In genomic region chr3:168044049-168044448, GRCh38 we compare ENCODE assay signal across 23 cellular contexts. TPM values are rescaled to one million over a fixed set of nuclear protein-coding genes. Genes with fewer than 3 reads are reported as not detected.
DNase-seq lines count a peak whose midpoint lies in the region; ATAC-seq and TF ChIP-seq lines count a peak whose summit lies in the region.
"Had no signal": no experiment of that assay in that cellular context is flagged by ENCODE, and none has a peak within 500 bp of the region (broad histone marks: within the 10 kb centered on the region; RNA-seq: fewer than 3 reads in every experiment).

No MANE protein-coding gene starts in this region.

- H3K4me1 ChIP-seq in HEK293 (ENCODE audit: control insufficient read depth, insufficient read depth, low read length): 0 out of 2 replicates have a peak, but pooled peaks cover 5% of the 10 kb centered on the region
- H3K4me1 ChIP-seq: Caco-2 had no signal

- H3K4me1 Mint-ChIP-seq in mesothelial cell of epicardium: peaks cover 43% of the 10 kb centered on the region
- H3K4me1 Mint-ChIP-seq: IgD-negative memory B cell had no signal

- no peaks in the 10 kb centered on the region for H3K9me3 Mint-ChIP-seq in mesothelial cell of epicardium
- H3K9me3 Mint-ChIP-seq: CD4-positive, alpha-beta T cell; H9; IgD-negative memory B cell had no signal

- H3K36me3 Mint-ChIP-seq in mesothelial cell of epicardium: peaks cover 10% of the 10 kb centered on the region

- no peaks in the 10 kb centered on the region for H3K9me3 ChIP-seq in HEK293 (ENCODE audit: control insufficient read depth, insufficient read depth, low read depth, low read length)
- H3K9me3 ChIP-seq: Caco-2, MG63, Peyer's patch had no signal

- TF ChIP-seq CTCF in HEK293 (tag by site-specific recombination; IDR thresholded peaks at IDR 0.05) (no peak), VCaP (conservative IDR thresholded peaks at IDR 0.05) (no peak), mesothelial cell of epicardium (IDR thresholded peaks at IDR 0.05; ENCODE audit: unreplicated experiment) (no peak), GM13976 (IDR thresholded peaks at IDR 0.05; ENCODE audit: borderline replicate concordance, control extremely low read depth, extremely low read depth, insufficient read depth, missing control alignments) (no peak)

- H3K27ac ChIP-seq in HEK293 (ENCODE audit: extremely low read depth, low read depth, low read length) (no peak overlapping the region), VCaP (peak overlapping the region; percentile 57)
- H3K27ac ChIP-seq: Peyer's patch had no signal

- peak overlapping the region; percentile 45 for H3K27ac Mint-ChIP-seq in mesothelial cell of epicardium
- H3K27ac Mint-ChIP-seq: CD4-positive, alpha-beta T cell; IgD-negative memory B cell had no signal

- peaks cover 0 to 25% of the 10 kb centered on the region in 2 experiments; a peak in 2 of 3 replicates for H3K36me3 ChIP-seq in HEK293 (ENCODE audit: control insufficient read depth in 2 of 2, insufficient read depth in 1 of 2, low read length in 2 of 2)

- no peak overlapping the region for H3K4me3 Mint-ChIP-seq in mesothelial cell of epicardium
- H3K4me3 Mint-ChIP-seq: CD4-positive, alpha-beta T cell; H9; IgD-negative memory B cell had no signal

- POLR2A ChIA-PET in HEK293 (lab: Yijun Ruan, JAX): no interaction called here

- H3K4me3 ChIP-seq in HEK293 (ENCODE audit: low read depth, low read length): no peak overlapping the region
- H3K4me3 ChIP-seq: MG63, Peyer's patch had no signal

- CTCF ChIA-PET in HEK293 (lab: Yijun Ruan, JAX): interaction anchor here (0.8 to 1.7 kb wide), 3 partner anchors 16 to 117 kb away, joined by 3 to 5 read pairs (median 4); no protein-coding TSS in a partner anchor

- H3K27me3 Mint-ChIP-seq in mesothelial cell of epicardium (ENCODE audit: low read depth): no peaks in the 10 kb centered on the region
- H3K27me3 Mint-ChIP-seq: CD4-positive, alpha-beta T cell; IgD-negative memory B cell had no signal

- peak; percentile 59 for DNase-seq in NCI-H1105 treated with DMSO at 0.1 percent for 48 hours (lab: John Stamatoyannopoulos, UW)
- no peak for DNase-seq in NCI-H1105 (lab: John Stamatoyannopoulos, UW)
- no peak for DNase-seq in mesothelial cell of epicardium (ENCODE audit: low spot score in 2 of 2, unreplicated experiment in 2 of 2)
- DNase-seq in GM13976 (ENCODE audit: low spot score): no peak
- no peak for DNase-seq in GOT3 (lab: John Stamatoyannopoulos, UW)
- DNase-seq: 8988T; Caco-2; CD4-positive, alpha-beta T cell; DMS53; H9; Kasumi-1; MG63; NCI-H1048; NCI-H146; NCI-H2081 treated with DMSO at 0.1 percent for 48 hours; NCI-H345; NCI-H526; Peyer's patch had no signal

- in situ Hi-C loops in GM13976 (cut with MboI; ENCODE audit: low sequenced_read_pairs, unreplicated experiment): loop anchor here (5.0 to 25.0 kb wide), 2 partner anchors 118 to 818 kb away; no protein-coding TSS in a partner anchor

- no peak for ATAC-seq in GM18517 (IDR thresholded peaks at IDR 0.05; ENCODE audit: unreplicated experiment)
- ATAC-seq: Right ventricle myocardium inferior had no signal

TF ChIP-seq in HEK293, 187 proteins besides CTCF, POLR2A, EP300 and RAD21:
- TF ChIP-seq IKZF3 (tag by site-specific recombination; IDR thresholded peaks at IDR 0.05) (no peak), GLI2 (tag by site-specific recombination; IDR thresholded peaks at IDR 0.05; ENCODE audit: borderline replicate concordance, low read depth) (no peak), PRDM6 (tag by site-specific recombination; IDR thresholded peaks at IDR 0.05) (peak; percentile 16; the same call in 1 of the 2 replicates)

RNA-seq across cellular contexts. Expression of gene GOLIM4, which starts 51.7 kb away (rescaled TPM):
- total RNA-seq in mesothelial cell of epicardium: 88.0 to 93.7 TPM (median 90.7 TPM) in 3 replicates
